Comparison of ENCODE assay signal across 8 cellular contexts in the genomic region with DNA sequence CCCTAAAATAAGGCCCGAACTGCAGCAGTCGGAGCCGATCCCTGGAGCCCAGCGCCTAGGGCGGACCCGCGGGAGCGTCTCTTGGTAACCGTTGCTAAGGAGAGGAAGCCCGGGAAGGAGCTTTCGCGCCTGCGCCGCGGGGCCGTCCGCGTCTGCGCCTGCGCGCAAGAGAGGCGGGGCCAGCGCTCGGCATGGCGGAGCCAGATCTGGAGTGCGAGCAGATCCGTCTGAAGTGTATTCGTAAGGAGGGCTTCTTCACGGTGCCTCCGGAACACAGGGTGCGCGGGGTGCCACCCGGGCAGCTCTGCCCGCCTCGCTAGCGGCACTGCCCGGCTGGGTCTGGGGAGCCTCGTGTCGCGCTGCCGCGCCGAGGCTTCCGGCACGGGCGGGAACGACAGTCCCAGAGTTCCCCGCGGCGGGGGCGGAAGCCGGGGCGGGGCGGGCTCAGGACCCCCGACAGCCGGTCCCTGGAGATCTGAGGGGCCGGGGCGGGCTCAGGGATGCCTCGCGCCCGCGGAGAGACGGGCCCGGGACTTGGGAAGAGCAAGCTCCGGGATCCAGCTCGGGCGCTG. TPM values are rescaled to one million over a fixed set of nuclear protein-coding genes. Genes with fewer than 3 reads are reported as not detected.
DNase-seq lines count a peak whose midpoint lies in the region; ATAC-seq and TF ChIP-seq lines count a peak whose summit lies in the region.

A gene with protein sequence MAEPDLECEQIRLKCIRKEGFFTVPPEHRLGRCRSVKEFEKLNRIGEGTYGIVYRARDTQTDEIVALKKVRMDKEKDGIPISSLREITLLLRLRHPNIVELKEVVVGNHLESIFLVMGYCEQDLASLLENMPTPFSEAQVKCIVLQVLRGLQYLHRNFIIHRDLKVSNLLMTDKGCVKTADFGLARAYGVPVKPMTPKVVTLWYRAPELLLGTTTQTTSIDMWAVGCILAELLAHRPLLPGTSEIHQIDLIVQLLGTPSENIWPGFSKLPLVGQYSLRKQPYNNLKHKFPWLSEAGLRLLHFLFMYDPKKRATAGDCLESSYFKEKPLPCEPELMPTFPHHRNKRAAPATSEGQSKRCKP (plus strand): TSS at position 170 of the 572 bp plus-strand sequence. CDS start 22 bp downstream, at position 192.

- H3K27me3 ChIP-seq in SJSA1 (replicated peaks) (no peaks in the 10 kb centered on the region), foreskin keratinocyte (no peaks in the 10 kb centered on the region), neuron (ENCODE audit: insufficient read depth, low read length) (no peaks in the 10 kb centered on the region), subcutaneous abdominal adipose tissue (ENCODE audit: control insufficient read depth in 5 of 5, insufficient read depth in 4 of 5, low read length in 5 of 5) (no peaks in the 10 kb centered on the region)

- peak; percentile 89 for DNase-seq in EL
- peak; percentile 86 for DNase-seq in GOT3 (lab: John Stamatoyannopoulos, UW)
- peak; percentile 93 for DNase-seq in LoVo (ENCODE audit: low spot score)
- peak; percentile 91 to 94 for DNase-seq in SJSA1 (ENCODE audit: low read depth in 1 of 2, low spot score in 2 of 2)
- peak; percentile 77 to 87 (median 82) for DNase-seq in activated naive CD4-positive, alpha-beta T cell (lab: John Stamatoyannopoulos, UW)
- peak; percentile 53 to 67 for DNase-seq in foreskin keratinocyte

- peak; percentile 78 for ATAC-seq in foreskin keratinocyte

- peak within 1 kb of the TSS; percentile 75 for H2AFZ ChIP-seq in neuron (ENCODE audit: low read depth, low read length)

- H3K27ac ChIP-seq in SJSA1 (peak within 1 kb of the TSS; percentile 57), foreskin keratinocyte (peak within 1 kb of the TSS; percentile 6), subcutaneous abdominal adipose tissue (ENCODE audit: low read depth, low read length) (peak within 1 kb of the TSS; percentile 76)

- H3K36me3 ChIP-seq in SJSA1: peaks cover 25% of the 10 kb centered on the region
- peaks cover 37% of the 10 kb centered on the region for H3K36me3 ChIP-seq in neuron (ENCODE audit: insufficient read depth, low read length)
- H3K36me3 ChIP-seq in subcutaneous abdominal adipose tissue (ENCODE audit: control insufficient read depth in 5 of 5, insufficient read depth in 5 of 5, low read length in 5 of 5): peaks cover 0 to 19% (median 13%) of the 10 kb centered on the region in 5 donors

- no peak for TF ChIP-seq CTCF in foreskin keratinocyte (conservative IDR thresholded peaks at IDR 0.05)

- H3K9me3 ChIP-seq in SJSA1 (replicated peaks) (no peaks in the 10 kb centered on the region; the same call in 1 of the 2 replicates), neuron (ENCODE audit: low read length) (no peaks in the 10 kb centered on the region), subcutaneous abdominal adipose tissue (ENCODE audit: control insufficient read depth in 5 of 5, low read length in 5 of 5) (peaks cover 0 to 5% (median 0%) of the 10 kb centered on the region in 5 donors)

- H3K4me1 ChIP-seq in SJSA1 (replicated peaks) (peaks cover 8% of the 10 kb centered on the region), foreskin keratinocyte (no peaks in the 10 kb centered on the region), neuron (ENCODE audit: insufficient read depth, low read length) (peaks cover 9% of the 10 kb centered on the region), subcutaneous abdominal adipose tissue (ENCODE audit: control insufficient read depth in 5 of 5, insufficient read depth in 5 of 5, low read length in 5 of 5) (peaks cover 0 to 13% (median 10%) of the 10 kb centered on the region in 5 donors)

- H3K4me3 ChIP-seq in SJSA1 (peak within 1 kb of the TSS; percentile 74), neuron (ENCODE audit: low read length) (peak within 1 kb of the TSS; percentile 85), subcutaneous abdominal adipose tissue (ENCODE audit: low read depth in 1 of 5, low read length in 5 of 5) (peak within 1 kb of the TSS; percentile 80 to 90 (median 87))

- peak within 1 kb of the TSS; percentile 48 to 92 (median 78) for H3K9ac ChIP-seq in subcutaneous abdominal adipose tissue (ENCODE audit: low read length in 5 of 5)

RNA-seq across cellular contexts. Expression of the gene that starts here (rescaled TPM):
- total RNA-seq in SJSA1 (2014; rRNA removed; shearing (Covaris generic)): 26.8 and 29.5 TPM in 2 replicates
- total RNA-seq in foreskin keratinocyte: 46.7 and 55.5 TPM in 2 replicates
- polyA plus RNA-seq in foreskin keratinocyte: 55.7 and 73.2 TPM in 2 replicates

Comparison
In these comparisons a context has a peak if more than half of its experiments do, and no peak if none do; other contexts are left out.
1. Peak in every context shown above with its lines: DNase-seq, ATAC-seq, H3K4me3 ChIP-seq and H3K27ac ChIP-seq.
2. H3K27ac ChIP-seq: peak in every context shown above with its lines; median percentile 76 in subcutaneous abdominal adipose tissue; 57 in SJSA1; 6 in foreskin keratinocyte.